Comparison of ENCODE assay signal across 8 cellular contexts in the genomic region with DNA sequence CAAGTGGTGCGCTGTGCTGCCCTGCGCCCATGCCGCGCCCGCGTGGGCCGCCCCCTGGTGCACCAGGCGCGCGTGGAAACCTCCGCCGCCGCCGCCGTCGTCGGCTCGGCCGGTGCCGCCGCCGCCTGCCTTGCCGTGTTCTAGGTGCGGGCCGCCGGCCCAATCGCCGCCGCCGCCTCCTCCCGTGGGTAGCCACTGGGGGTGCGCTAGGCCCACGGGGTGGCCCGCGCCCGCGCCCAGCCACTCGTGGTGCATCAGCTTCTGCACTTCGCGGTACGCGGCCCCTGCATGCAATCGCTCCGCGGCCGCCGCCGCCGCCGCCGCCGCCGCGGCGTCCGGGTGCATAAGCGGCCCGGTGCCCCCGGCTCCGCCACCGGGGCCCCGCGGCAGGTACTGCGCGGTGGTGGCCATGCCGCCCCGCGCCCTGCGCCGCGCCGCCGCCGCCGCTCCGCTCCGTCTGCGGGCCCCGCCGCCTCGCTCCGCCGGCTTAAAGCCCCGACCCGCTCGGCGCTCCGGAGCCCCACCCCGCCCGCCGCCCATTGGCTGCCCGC. TPM values are rescaled to one million over a fixed set of nuclear protein-coding genes. Genes with fewer than 3 reads are reported as not detected.
DNase-seq lines count a peak whose midpoint lies in the region; ATAC-seq and TF ChIP-seq lines count a peak whose summit lies in the region.

TSS of gene POU3F1 (minus strand) at position 461 of the 551 bp plus-strand sequence. CDS start at position 411, 50 bp downstream.

- no peak for DNase-seq in heart left ventricle
- no peak for DNase-seq in cardiac septum (ENCODE audit: low spot score)
- peak; percentile 58 for DNase-seq in NCI-H69 (lab: John Stamatoyannopoulos, UW)
- no peak for DNase-seq in NCI-H2029 treated with DMSO at 0.1 percent for 48 hours (lab: John Stamatoyannopoulos, UW)
- no peak for DNase-seq in KBM-7

- H3K27ac Mint-ChIP-seq in dendritic cell treated with granulocyte-macrophage colony-stimulating factor and Interleukin-4, amounts not matched to agents 40 ng/mL and 50 ng/mL, for 4 days = no peak within 1 kb of the TSS
- H3K27ac Mint-ChIP-seq in nephron = peak within 1 kb of the TSS in 1 of 3 experiments; percentile 26

- in situ Hi-C loops in KBM-7 (cut with MboI; ENCODE audit: low pct_unique_long_range_greater_than_20kb, low sequenced_read_pairs) = loop anchor here (25.0 kb wide), 1 partner anchor 791 kb away; no protein-coding TSS in a partner anchor

- intact Hi-C loops in heart left ventricle (cut with DNase I) = loop anchor here in 6 of 10 donors (5.0 to 10.0 kb wide), 4 partner anchors 538 to 788 kb away; no protein-coding TSS in a partner anchor
- intact Hi-C loops in cardiac septum (cut with DNase I) = loop anchor here (5.0 kb wide), 2 partner anchors 91 to 449 kb away; partner anchors contain the start of gene GNL2
- intact Hi-C loops in dendritic cell treated with granulocyte-macrophage colony-stimulating factor and Interleukin-4, amounts not matched to agents 40 ng/mL and 50 ng/mL, for 4 days (cut with micrococcal nuclease) = no loop called here

- no peaks in the 10 kb centered on the region for H3K9me3 ChIP-seq in heart left ventricle

- peak within 1 kb of the TSS; percentile 30 to 82 (median 66) for H3K4me3 ChIP-seq in heart left ventricle

- no peak for TF ChIP-seq POLR2A in heart left ventricle (IDR thresholded peaks at IDR 0.05)

- H3K4me3 Mint-ChIP-seq in dendritic cell treated with granulocyte-macrophage colony-stimulating factor and Interleukin-4, amounts not matched to agents 40 ng/mL and 50 ng/mL, for 4 days = peak within 1 kb of the TSS; percentile 76
- peak within 1 kb of the TSS; percentile 85 to 92 (median 92) for H3K4me3 Mint-ChIP-seq in nephron

- H3K27me3 ChIP-seq in heart left ventricle = peaks cover 37 to 71% (median 43%) of the 10 kb centered on the region in 9 donors

- H3K27ac ChIP-seq in heart left ventricle = peak within 1 kb of the TSS in 4 of 12 donors; percentile 13 to 72 (median 55)

- TF ChIP-seq CTCF in heart left ventricle (IDR thresholded peaks at IDR 0.05) = peak in 2 of 12 donors; percentile 3 to 7
- TF ChIP-seq CTCF in nephron (IDR thresholded peaks at IDR 0.05; ENCODE audit: unreplicated experiment in 3 of 3) = no peak

- H3K4me1 Mint-ChIP-seq in dendritic cell treated with granulocyte-macrophage colony-stimulating factor and Interleukin-4, amounts not matched to agents 40 ng/mL and 50 ng/mL, for 4 days (ENCODE audit: low read depth) = peaks cover 22% of the 10 kb centered on the region
- peaks cover 45% of the 10 kb centered on the region for H3K4me1 Mint-ChIP-seq in nephron

- H3K9me3 Mint-ChIP-seq in dendritic cell treated with granulocyte-macrophage colony-stimulating factor and Interleukin-4, amounts not matched to agents 40 ng/mL and 50 ng/mL, for 4 days = no peaks in the 10 kb centered on the region
- H3K9me3 Mint-ChIP-seq in nephron = no peaks in the 10 kb centered on the region

- WGBS in heart left ventricle, 4 donors = 0 to 1% (median 0%) methylated on average over 1 to 92 of the region's 92 CpGs

- peaks cover 72% of the 10 kb centered on the region for H3K27me3 Mint-ChIP-seq in dendritic cell treated with granulocyte-macrophage colony-stimulating factor and Interleukin-4, amounts not matched to agents 40 ng/mL and 50 ng/mL, for 4 days
- peaks cover 70% of the 10 kb centered on the region for H3K27me3 Mint-ChIP-seq in nephron (ENCODE audit: low read depth)

- H3K4me1 ChIP-seq in heart left ventricle = peaks cover 3 to 38% (median 19%) of the 10 kb centered on the region in 12 donors

- no peaks in the 10 kb centered on the region for H3K36me3 ChIP-seq in heart left ventricle

- no peak for ATAC-seq in heart left ventricle
- no peak for ATAC-seq in GM19328 (IDR thresholded peaks at IDR 0.05; ENCODE audit: unreplicated experiment)

- no peaks in the 10 kb centered on the region for H3K36me3 Mint-ChIP-seq in dendritic cell treated with granulocyte-macrophage colony-stimulating factor and Interleukin-4, amounts not matched to agents 40 ng/mL and 50 ng/mL, for 4 days (ENCODE audit: low read depth)
- H3K36me3 Mint-ChIP-seq in nephron (ENCODE audit: low read depth) = peaks cover 9% of the 10 kb centered on the region

RNA-seq across cellular contexts. Expression of gene POU3F1, which starts in this region (rescaled TPM):
- total RNA-seq in heart left ventricle (under 1 TPM in 2 of 9 donors, not detected in 7; 0.17 to 0.18 TPM), cardiac septum (not detected)
- not detected for polyA plus RNA-seq in heart left ventricle
